ENCODE assay signal across 22 cellular contexts in genomic region chr12:64819816-64820402, GRCh38.
"Had no signal": no experiment of that assay in that cellular context is flagged by ENCODE, and none has a peak within 500 bp of the region (broad histone marks: within the 10 kb centered on the region; RNA-seq: fewer than 3 reads in every experiment).

No MANE protein-coding gene starts in this region.

- H3K4me3 ChIP-seq: breast epithelium, coronary artery, gastroesophageal sphincter, neural progenitor cell, stomach, suprapubic skin, transverse colon, vagina had no signal

- H3K9me3 ChIP-seq: breast epithelium, transverse colon, vagina had no signal

- H3K27me3 ChIP-seq: vagina had no signal

- H3K36me3 ChIP-seq: breast epithelium, gastroesophageal sphincter, neural progenitor cell, stomach, suprapubic skin, transverse colon, vagina had no signal

- DNase-seq: activated B cell treated with CpG ODN at 0.5 μM for 24 hours; activated CD4-positive, alpha-beta T cell treated with anti-CD3 and anti-CD28 coated beads for 4 hours; activated CD4-positive, alpha-beta T cell treated with anti-CD3 and anti-CD28 coated beads, Interleukin-2, amount 50 U/mL, for 48 hours; activated CD8-positive, alpha-beta memory T cell treated with anti-CD3 and anti-CD28 coated beads, Interleukin-2, amount 50 U/mL, for 48 hours; activated naive CD4-positive, alpha-beta T cell treated with Interleukin-2 at 50 U/mL for 16 hours; activated naive CD8-positive, alpha-beta T cell treated with anti-CD3 and anti-CD28 coated beads, Interleukin-2, amount 10 ng/mL, durations not matched to agents 7 days and 5 days; activated T-cell treated with anti-CD3 and anti-CD28 coated beads, Interleukin-2, amount 50 U/mL, for 4 hours; amniotic stem cell; head of caudate nucleus; hypothalamus; left ventricle myocardium superior; mammary epithelial cell; naive thymus-derived CD8-positive, alpha-beta T cell; stimulated activated CD4-positive, alpha-beta T cell treated with anti-CD3 and anti-CD28 coated beads, Interleukin-2, amount 100 ng/mL, for 24 hours; stomach; transverse colon had no signal

- H3K27ac ChIP-seq: breast epithelium, coronary artery, gastroesophageal sphincter, neural progenitor cell, stomach, suprapubic skin, transverse colon, vagina had no signal
